Comparison of ENCODE assay signal across 15 cellular contexts in genomic region chr1:92876351-92876750, GRCh38. TPM values are rescaled to one million over a fixed set of nuclear protein-coding genes. Genes with fewer than 3 reads are reported as not detected.
A peak's percentile ranks its signal among the peaks of the same experiment; 100 is the strongest.
DNase-seq lines count a peak whose midpoint lies in the region; ATAC-seq and TF ChIP-seq lines count a peak whose summit lies in the region.
"Had no signal": no experiment of that assay in that cellular context is flagged by ENCODE, and none has a peak within 500 bp of the region (broad histone marks: within the 10 kb centered on the region; RNA-seq: fewer than 3 reads in every experiment).

No MANE protein-coding gene starts in this region.

- H3K36me3 Mint-ChIP-seq in CD4-positive, alpha-beta memory T cell: peaks cover 20 to 28% of the 10 kb centered on the region in 2 donors
- no peaks in the 10 kb centered on the region for H3K36me3 Mint-ChIP-seq in stimulated activated effector memory CD8-positive, alpha-beta T cell treated with anti-CD3 and anti-CD28 coated beads, Interleukin-12 subunit alpha, Interleukin-12 subunit beta, amount 100 ng/mL, for 72 hours

- no peaks in the 10 kb centered on the region for H3K9me2 ChIP-seq in OCI-LY7 (ENCODE audit: insufficient read depth, low read length)

- intact Hi-C loops in CD4-positive, alpha-beta memory T cell (cut with micrococcal nuclease): no loop called here
- intact Hi-C loops in OCI-LY7 (cut with micrococcal nuclease; ENCODE audit: unreplicated experiment): no loop called here

- peaks cover 34% of the 10 kb centered on the region for H3K4me1 ChIP-seq in CD4-positive, alpha-beta memory T cell (ENCODE audit: insufficient read depth, low read length)
- H3K4me1 ChIP-seq in OCI-LY7 (ENCODE audit: insufficient read depth, low read length, poor library complexity, severe bottlenecking) (peaks cover 40% of the 10 kb centered on the region), osteoblast (ENCODE audit: insufficient read depth, low read length) (peaks cover 5% of the 10 kb centered on the region)

- no peak overlapping the region for H2AFZ ChIP-seq in OCI-LY7 (ENCODE audit: low read length)
- H2AFZ ChIP-seq in osteoblast (ENCODE audit: low read length): no peak overlapping the region

- no peak for TF ChIP-seq CTCF in OCI-LY7 (conservative IDR thresholded peaks at IDR 0.05; ENCODE audit: low read length)
- no peak for TF ChIP-seq CTCF in osteoblast (IDR thresholded peaks at IDR 0.05; ENCODE audit: extremely low read depth, low read depth, low read length)

- BruUV-seq in OCI-LY7 (replicated peaks; lab: Mats Ljungman, UMichigan): no TSS peak

- POLR2A ChIA-PET in CD4-positive, alpha-beta memory T cell (lab: Charles Lee; ENCODE audit: partially characterized antibody): interaction anchor here (2.0 kb wide), 1 partner anchor 84 kb away, joined by 10 read pairs; the partner anchor contains the start of gene DIPK1A
- POLR2A ChIA-PET in OCI-LY7 (lab: Charles Lee): interaction anchor here (1.0 to 4.4 kb wide), 13 partner anchors 8 to 202 kb away, joined by 3 to 31 read pairs (median 5); no protein-coding TSS in a partner anchor

- H3K36me3 ChIP-seq in CD4-positive, alpha-beta memory T cell (ENCODE audit: insufficient read depth, low read length): peaks cover 10% of the 10 kb centered on the region
- H3K36me3 ChIP-seq in OCI-LY7 (ENCODE audit: insufficient read depth, low read length): peaks cover 53% of the 10 kb centered on the region
- H3K36me3 ChIP-seq in osteoblast (ENCODE audit: insufficient read depth, low read length): no peaks in the 10 kb centered on the region

- H4K20me1 ChIP-seq in OCI-LY7 (ENCODE audit: insufficient read depth, low read length): no peaks in the 10 kb centered on the region
- H4K20me1 ChIP-seq in osteoblast (ENCODE audit: insufficient read depth, low read length): no peaks in the 10 kb centered on the region

- peaks cover 0 to 3% (median 1%) of the 10 kb centered on the region in 8 donors for H3K9me3 Mint-ChIP-seq in CD4-positive, alpha-beta memory T cell
- no peaks in the 10 kb centered on the region for H3K9me3 Mint-ChIP-seq in stimulated activated effector memory CD8-positive, alpha-beta T cell treated with anti-CD3 and anti-CD28 coated beads, Interleukin-12 subunit alpha, Interleukin-12 subunit beta, amount 100 ng/mL, for 72 hours

- no peaks in the 10 kb centered on the region for H3K27me3 Mint-ChIP-seq in CD4-positive, alpha-beta memory T cell

- peak overlapping the region; percentile 4 for H3K27ac ChIP-seq in CD4-positive, alpha-beta memory T cell (ENCODE audit: low read depth, low read length)
- peak overlapping the region; percentile 86 for H3K27ac ChIP-seq in OCI-LY7 (ENCODE audit: low read depth, low read length, poor library complexity, severe bottlenecking)
- no peak overlapping the region for H3K27ac ChIP-seq in osteoblast (ENCODE audit: low read depth, low read length)

- no peak overlapping the region for H3K4me3 Mint-ChIP-seq in CD4-positive, alpha-beta memory T cell
- no peak overlapping the region for H3K4me3 Mint-ChIP-seq in stimulated activated effector memory CD8-positive, alpha-beta T cell treated with anti-CD3 and anti-CD28 coated beads, Interleukin-12 subunit alpha, Interleukin-12 subunit beta, amount 100 ng/mL, for 72 hours

- no peak for DNase-seq in CD4-positive, alpha-beta memory T cell
- DNase-seq in OCI-LY7 (ENCODE audit: low spot score) (no peak), globus pallidus (ENCODE audit: low spot score) (peak; percentile 68), osteoblast (ENCODE audit: insufficient read length, low spot score, missing footprints) (peak; percentile 22), left lobe of liver (ENCODE audit: low spot score) (no peak)
- no peak for DNase-seq in stimulated activated effector memory CD8-positive, alpha-beta T cell treated with anti-CD3 and anti-CD28 coated beads, Interleukin-12 subunit alpha, Interleukin-12 subunit beta, amount 100 ng/mL, for 72 hours (ENCODE audit: low spot score in 2 of 2)
- DNase-seq: Kasumi-1, NCI-H1417 treated with DMSO at 0.1 percent for 48 hours, NCI-H2029, NCI-H2171 treated with DMSO at 0.1 percent for 48 hours, NCI-H510A, NCI-H82 had no signal

- H3K4me2 ChIP-seq in OCI-LY7 (ENCODE audit: low read length) (peak overlapping the region; percentile 70), osteoblast (ENCODE audit: insufficient read depth, low read length) (no peak overlapping the region)

- H3K9me3 ChIP-seq in CD4-positive, alpha-beta memory T cell (ENCODE audit: control insufficient read depth in 1 of 2, low read length in 2 of 2): no peaks in the 10 kb centered on the region
- peaks cover 25% of the 10 kb centered on the region for H3K9me3 ChIP-seq in OCI-LY7 (ENCODE audit: low read length)
- H3K9me3 ChIP-seq in osteoblast (ENCODE audit: low read depth, low read length): no peaks in the 10 kb centered on the region

- H3K4me1 Mint-ChIP-seq in CD4-positive, alpha-beta memory T cell: peaks cover 18 to 25% (median 22%) of the 10 kb centered on the region in 4 donors
- peaks cover 12% of the 10 kb centered on the region for H3K4me1 Mint-ChIP-seq in stimulated activated effector memory CD8-positive, alpha-beta T cell treated with anti-CD3 and anti-CD28 coated beads, Interleukin-12 subunit alpha, Interleukin-12 subunit beta, amount 100 ng/mL, for 72 hours

- CTCF ChIA-PET in CD4-positive, alpha-beta memory T cell (lab: Charles Lee; ENCODE audit: partially characterized antibody): interaction anchor here (0.8 to 3.2 kb wide), 6 partner anchors 11 to 186 kb away, joined by 3 to 20 read pairs (median 4); no protein-coding TSS in a partner anchor
- CTCF ChIA-PET in OCI-LY7 (lab: Charles Lee; ENCODE audit: unreplicated experiment): interaction anchor here (1.2 kb wide), 1 partner anchor 99 kb away, joined by 4 read pairs; no protein-coding TSS in a partner anchor

- no peak overlapping the region for H3K4me3 ChIP-seq in CD4-positive, alpha-beta memory T cell (ENCODE audit: low read length in 2 of 2)
- no peak overlapping the region for H3K4me3 ChIP-seq in OCI-LY7 (ENCODE audit: low read depth, low read length, poor library complexity, severe bottlenecking)
- no peak overlapping the region for H3K4me3 ChIP-seq in osteoblast (ENCODE audit: insufficient read depth, low read length)

- H3K27ac Mint-ChIP-seq in CD4-positive, alpha-beta memory T cell: no peak overlapping the region
- H3K27ac Mint-ChIP-seq in stimulated activated effector memory CD8-positive, alpha-beta T cell treated with anti-CD3 and anti-CD28 coated beads, Interleukin-12 subunit alpha, Interleukin-12 subunit beta, amount 100 ng/mL, for 72 hours: no peak overlapping the region

- ATAC-seq in left lobe of liver (no peak), HG02642 (IDR thresholded peaks at IDR 0.05; ENCODE audit: poor library complexity, unreplicated experiment) (no peak)
- no peak for ATAC-seq in stimulated activated effector memory CD8-positive, alpha-beta T cell treated with anti-CD3 and anti-CD28 coated beads, Interleukin-12 subunit alpha, Interleukin-12 subunit beta, amount 100 ng/mL, for 72 hours
- no peak for ATAC-seq in activated CD4-positive, CD25-positive, alpha-beta regulatory T cell treated with anti-CD3 and anti-CD28 coated beads, Interleukin-2, amount 50 U/mL, for 24 hours
- ATAC-seq: HepG2 had no signal

- no peaks in the 10 kb centered on the region for H3K27me3 ChIP-seq in CD4-positive, alpha-beta memory T cell (ENCODE audit: insufficient read depth, low read length)
- no peaks in the 10 kb centered on the region for H3K27me3 ChIP-seq in osteoblast (ENCODE audit: insufficient read depth, low read length)

- H3K79me2 ChIP-seq in OCI-LY7 (ENCODE audit: insufficient read depth, low read depth, low read length): peaks cover 73% of the 10 kb centered on the region
- H3K79me2 ChIP-seq in osteoblast (ENCODE audit: insufficient read depth, low read length): no peaks in the 10 kb centered on the region

RNA-seq across cellular contexts. Expression of gene RPL5, which starts 44.5 kb away (rescaled TPM):
- total RNA-seq in CD4-positive, alpha-beta memory T cell: 1,000 to 10,000 TPM; 1,501 to 1,588 TPM
- 1,000 to 10,000 TPM; 1,927 to 2,646 TPM for polyA plus RNA-seq in CD4-positive, alpha-beta memory T cell
- 1,862 and 2,614 TPM in 2 replicates for total RNA-seq in OCI-LY7 (2014; rRNA removed; shearing (Covaris generic))
- total RNA-seq in OCI-LY7 (2022) (1,651 and 1,677 TPM in 2 replicates), osteoblast (827 and 962 TPM in 2 replicates), left lobe of liver (252 TPM)

Comparison
In these comparisons a context has a peak if more than half of its experiments do, and no peak if none do; other contexts are left out.
1. DNase-seq: peak in globus pallidus (single experiment) and osteoblast (single experiment); none in CD4-positive, alpha-beta memory T cell (0 of 5), OCI-LY7 (single experiment), left lobe of liver (single experiment) and stimulated activated effector memory CD8-positive, alpha-beta T cell treated with anti-CD3 and anti-CD28 coated beads, Interleukin-12 subunit alpha, Interleukin-12 subunit beta, amount 100 ng/mL, for 72 hours (0 of 2).